Comparison of ENCODE assay signal across 1 cellular context in the genomic region with DNA sequence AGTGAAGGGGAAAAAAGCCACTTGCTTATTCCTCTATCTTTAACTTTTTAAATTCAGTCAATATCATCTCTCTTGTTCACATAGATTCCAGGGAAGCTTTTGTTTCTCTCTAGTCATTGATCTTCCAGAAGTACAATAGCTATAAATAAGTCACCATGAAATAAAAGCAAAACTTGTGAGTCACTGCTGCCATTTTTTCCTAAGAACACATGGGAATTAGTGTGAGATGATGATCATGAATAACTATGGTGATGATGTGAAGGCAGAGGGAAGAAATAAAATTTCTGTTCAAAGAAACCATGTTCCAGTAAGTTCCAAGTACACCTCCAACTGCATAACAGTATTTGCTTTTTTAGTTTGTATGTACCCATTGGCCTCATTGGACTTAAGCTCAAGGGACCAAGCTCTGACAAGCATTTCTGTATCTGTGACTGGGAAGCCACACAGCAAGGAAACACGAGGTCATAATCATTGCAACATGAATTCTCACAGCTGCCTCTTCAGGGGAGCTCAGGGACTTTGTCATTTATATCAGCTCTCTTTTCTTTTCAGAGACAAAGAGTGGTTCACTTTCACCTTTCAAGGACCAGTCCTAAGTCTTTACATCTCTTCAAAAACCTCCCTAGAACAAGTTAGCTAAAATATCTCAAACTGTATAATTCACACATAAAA.
TF ChIP-seq lines count a peak whose summit lies in the region.

No MANE protein-coding gene starts in this region.

TF ChIP-seq in H1, 55 proteins besides CTCF, POLR2A, EP300 and RAD21:
- TF ChIP-seq, protein P1, sequence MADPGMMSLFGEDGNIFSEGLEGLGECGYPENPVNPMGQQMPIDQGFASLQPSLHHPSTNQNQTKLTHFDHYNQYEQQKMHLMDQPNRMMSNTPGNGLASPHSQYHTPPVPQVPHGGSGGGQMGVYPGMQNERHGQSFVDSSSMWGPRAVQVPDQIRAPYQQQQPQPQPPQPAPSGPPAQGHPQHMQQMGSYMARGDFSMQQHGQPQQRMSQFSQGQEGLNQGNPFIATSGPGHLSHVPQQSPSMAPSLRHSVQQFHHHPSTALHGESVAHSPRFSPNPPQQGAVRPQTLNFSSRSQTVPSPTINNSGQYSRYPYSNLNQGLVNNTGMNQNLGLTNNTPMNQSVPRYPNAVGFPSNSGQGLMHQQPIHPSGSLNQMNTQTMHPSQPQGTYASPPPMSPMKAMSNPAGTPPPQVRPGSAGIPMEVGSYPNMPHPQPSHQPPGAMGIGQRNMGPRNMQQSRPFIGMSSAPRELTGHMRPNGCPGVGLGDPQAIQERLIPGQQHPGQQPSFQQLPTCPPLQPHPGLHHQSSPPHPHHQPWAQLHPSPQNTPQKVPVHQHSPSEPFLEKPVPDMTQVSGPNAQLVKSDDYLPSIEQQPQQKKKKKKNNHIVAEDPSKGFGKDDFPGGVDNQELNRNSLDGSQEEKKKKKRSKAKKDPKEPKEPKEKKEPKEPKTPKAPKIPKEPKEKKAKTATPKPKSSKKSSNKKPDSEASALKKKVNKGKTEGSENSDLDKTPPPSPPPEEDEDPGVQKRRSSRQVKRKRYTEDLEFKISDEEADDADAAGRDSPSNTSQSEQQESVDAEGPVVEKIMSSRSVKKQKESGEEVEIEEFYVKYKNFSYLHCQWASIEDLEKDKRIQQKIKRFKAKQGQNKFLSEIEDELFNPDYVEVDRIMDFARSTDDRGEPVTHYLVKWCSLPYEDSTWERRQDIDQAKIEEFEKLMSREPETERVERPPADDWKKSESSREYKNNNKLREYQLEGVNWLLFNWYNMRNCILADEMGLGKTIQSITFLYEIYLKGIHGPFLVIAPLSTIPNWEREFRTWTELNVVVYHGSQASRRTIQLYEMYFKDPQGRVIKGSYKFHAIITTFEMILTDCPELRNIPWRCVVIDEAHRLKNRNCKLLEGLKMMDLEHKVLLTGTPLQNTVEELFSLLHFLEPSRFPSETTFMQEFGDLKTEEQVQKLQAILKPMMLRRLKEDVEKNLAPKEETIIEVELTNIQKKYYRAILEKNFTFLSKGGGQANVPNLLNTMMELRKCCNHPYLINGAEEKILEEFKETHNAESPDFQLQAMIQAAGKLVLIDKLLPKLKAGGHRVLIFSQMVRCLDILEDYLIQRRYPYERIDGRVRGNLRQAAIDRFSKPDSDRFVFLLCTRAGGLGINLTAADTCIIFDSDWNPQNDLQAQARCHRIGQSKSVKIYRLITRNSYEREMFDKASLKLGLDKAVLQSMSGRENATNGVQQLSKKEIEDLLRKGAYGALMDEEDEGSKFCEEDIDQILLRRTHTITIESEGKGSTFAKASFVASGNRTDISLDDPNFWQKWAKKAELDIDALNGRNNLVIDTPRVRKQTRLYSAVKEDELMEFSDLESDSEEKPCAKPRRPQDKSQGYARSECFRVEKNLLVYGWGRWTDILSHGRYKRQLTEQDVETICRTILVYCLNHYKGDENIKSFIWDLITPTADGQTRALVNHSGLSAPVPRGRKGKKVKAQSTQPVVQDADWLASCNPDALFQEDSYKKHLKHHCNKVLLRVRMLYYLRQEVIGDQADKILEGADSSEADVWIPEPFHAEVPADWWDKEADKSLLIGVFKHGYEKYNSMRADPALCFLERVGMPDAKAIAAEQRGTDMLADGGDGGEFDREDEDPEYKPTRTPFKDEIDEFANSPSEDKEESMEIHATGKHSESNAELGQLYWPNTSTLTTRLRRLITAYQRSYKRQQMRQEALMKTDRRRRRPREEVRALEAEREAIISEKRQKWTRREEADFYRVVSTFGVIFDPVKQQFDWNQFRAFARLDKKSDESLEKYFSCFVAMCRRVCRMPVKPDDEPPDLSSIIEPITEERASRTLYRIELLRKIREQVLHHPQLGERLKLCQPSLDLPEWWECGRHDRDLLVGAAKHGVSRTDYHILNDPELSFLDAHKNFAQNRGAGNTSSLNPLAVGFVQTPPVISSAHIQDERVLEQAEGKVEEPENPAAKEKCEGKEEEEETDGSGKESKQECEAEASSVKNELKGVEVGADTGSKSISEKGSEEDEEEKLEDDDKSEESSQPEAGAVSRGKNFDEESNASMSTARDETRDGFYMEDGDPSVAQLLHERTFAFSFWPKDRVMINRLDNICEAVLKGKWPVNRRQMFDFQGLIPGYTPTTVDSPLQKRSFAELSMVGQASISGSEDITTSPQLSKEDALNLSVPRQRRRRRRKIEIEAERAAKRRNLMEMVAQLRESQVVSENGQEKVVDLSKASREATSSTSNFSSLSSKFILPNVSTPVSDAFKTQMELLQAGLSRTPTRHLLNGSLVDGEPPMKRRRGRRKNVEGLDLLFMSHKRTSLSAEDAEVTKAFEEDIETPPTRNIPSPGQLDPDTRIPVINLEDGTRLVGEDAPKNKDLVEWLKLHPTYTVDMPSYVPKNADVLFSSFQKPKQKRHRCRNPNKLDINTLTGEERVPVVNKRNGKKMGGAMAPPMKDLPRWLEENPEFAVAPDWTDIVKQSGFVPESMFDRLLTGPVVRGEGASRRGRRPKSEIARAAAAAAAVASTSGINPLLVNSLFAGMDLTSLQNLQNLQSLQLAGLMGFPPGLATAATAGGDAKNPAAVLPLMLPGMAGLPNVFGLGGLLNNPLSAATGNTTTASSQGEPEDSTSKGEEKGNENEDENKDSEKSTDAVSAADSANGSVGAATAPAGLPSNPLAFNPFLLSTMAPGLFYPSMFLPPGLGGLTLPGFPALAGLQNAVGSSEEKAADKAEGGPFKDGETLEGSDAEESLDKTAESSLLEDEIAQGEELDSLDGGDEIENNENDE (IDR thresholded peaks at IDR 0.05; ENCODE audit: insufficient replicate concordance, low read length), result peak; percentile 26
- no peak for TF ChIP-seq RBBP5 (IDR thresholded peaks at IDR 0.05; ENCODE audit: borderline replicate concordance, low read depth, low read length)
- TF ChIP-seq CHD2 (IDR thresholded peaks at IDR 0.05; ENCODE audit: low read length), result no peak
- TF ChIP-seq CHD1 (IDR thresholded peaks at IDR 0.05; ENCODE audit: low read depth, low read length), result no peak
- no peak for TF ChIP-seq JUND (IDR thresholded peaks at IDR 0.05; ENCODE audit: low read length)
- TF ChIP-seq SP4 (IDR thresholded peaks at IDR 0.05; ENCODE audit: low read length), result no peak
- TF ChIP-seq, protein P2, sequence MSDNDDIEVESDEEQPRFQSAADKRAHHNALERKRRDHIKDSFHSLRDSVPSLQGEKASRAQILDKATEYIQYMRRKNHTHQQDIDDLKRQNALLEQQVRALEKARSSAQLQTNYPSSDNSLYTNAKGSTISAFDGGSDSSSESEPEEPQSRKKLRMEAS (IDR thresholded peaks at IDR 0.05), result peak; percentile 47
- peak; percentile 79 for TF ChIP-seq CEBPB (IDR thresholded peaks at IDR 0.05; ENCODE audit: low read depth, low read length)
- TF ChIP-seq, protein P3, sequence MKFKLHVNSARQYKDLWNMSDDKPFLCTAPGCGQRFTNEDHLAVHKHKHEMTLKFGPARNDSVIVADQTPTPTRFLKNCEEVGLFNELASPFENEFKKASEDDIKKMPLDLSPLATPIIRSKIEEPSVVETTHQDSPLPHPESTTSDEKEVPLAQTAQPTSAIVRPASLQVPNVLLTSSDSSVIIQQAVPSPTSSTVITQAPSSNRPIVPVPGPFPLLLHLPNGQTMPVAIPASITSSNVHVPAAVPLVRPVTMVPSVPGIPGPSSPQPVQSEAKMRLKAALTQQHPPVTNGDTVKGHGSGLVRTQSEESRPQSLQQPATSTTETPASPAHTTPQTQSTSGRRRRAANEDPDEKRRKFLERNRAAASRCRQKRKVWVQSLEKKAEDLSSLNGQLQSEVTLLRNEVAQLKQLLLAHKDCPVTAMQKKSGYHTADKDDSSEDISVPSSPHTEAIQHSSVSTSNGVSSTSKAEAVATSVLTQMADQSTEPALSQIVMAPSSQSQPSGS (IDR thresholded peaks at IDR 0.05; ENCODE audit: low read length), result no peak
TF ChIP-seq in H1: peak in this region for 3.
